8 cellular contexts compared by ENCODE assay signal in genomic region chr2:152740743-152741328, GRCh38. TPM values are rescaled to one million over a fixed set of nuclear protein-coding genes. Genes with fewer than 3 reads are reported as not detected.
DNase-seq lines count a peak whose midpoint lies in the region; ATAC-seq and TF ChIP-seq lines count a peak whose summit lies in the region.

No MANE protein-coding gene starts in this region.

- no peak overlapping the region for H3K4me3 ChIP-seq in cardiac fibroblast (replicated peaks in 1 of 2; ENCODE audit: low read depth in 2 of 2, low read length in 2 of 2)

- ATAC-seq in GM19452 (IDR thresholded peaks at IDR 0.05; ENCODE audit: unreplicated experiment) (peak; percentile 70), HG03439 (IDR thresholded peaks at IDR 0.05; ENCODE audit: unreplicated experiment) (peak; percentile 84)

- peak; percentile 16 for DNase-seq in Daoy (ENCODE audit: low read depth)
- DNase-seq in NCI-H526 treated with DMSO at 0.1 percent for 48 hours (lab: John Stamatoyannopoulos, UW) = peak; percentile 41
- peak; percentile 82 to 84 for DNase-seq in cardiac fibroblast (ENCODE audit: low read depth in 2 of 2)
- DNase-seq in lung microvascular endothelial cell (ENCODE audit: low read depth in 2 of 2) = peak; percentile 70 to 72
- no peak for DNase-seq in activated CD4-positive, alpha-beta T cell treated with anti-CD3 and anti-CD28 coated beads for 4 hours
- no peak for DNase-seq in cortex of kidney (lab: John Stamatoyannopoulos, UW)

- peak; percentile 77 for TF ChIP-seq CTCF in cardiac fibroblast (IDR thresholded peaks at IDR 0.05; ENCODE audit: low read depth, low read length)

RNA-seq across cellular contexts. Expression of gene ARL6IP6, which starts 22.4 kb away (rescaled TPM):
- 37.3 and 44.8 TPM in 2 replicates for total RNA-seq in Daoy (2014; rRNA removed; shearing (Covaris generic))
- 15.1 and 16.8 TPM in 2 replicates for total RNA-seq in lung microvascular endothelial cell

RNA-seq across cellular contexts. Expression of gene PRPF40A, which starts 23.6 kb away (rescaled TPM):
- 179 and 255 TPM in 2 replicates for total RNA-seq in Daoy (2014; rRNA removed; shearing (Covaris generic))
- 69.4 and 79.8 TPM in 2 replicates for total RNA-seq in lung microvascular endothelial cell

Comparison
In these comparisons a context has a peak if more than half of its experiments do, and no peak if none do; other contexts are left out.
1. DNase-seq: peak in Daoy (single experiment), NCI-H526 treated with DMSO at 0.1 percent for 48 hours (single experiment), cardiac fibroblast (2 of 2) and lung microvascular endothelial cell (2 of 2); none in activated CD4-positive, alpha-beta T cell treated with anti-CD3 and anti-CD28 coated beads for 4 hours (0 of 2) and cortex of kidney (single experiment).